ENCODE assay signal across 1 cellular context in genomic region chr17:17086585-17086984, GRCh38.
TF ChIP-seq lines count a peak whose summit lies in the region.

No MANE protein-coding gene starts in this region.

TF ChIP-seq in SK-N-SH, 30 proteins besides CTCF, POLR2A, EP300 and RAD21 (continued from another document):
- no peak for TF ChIP-seq REST (IDR thresholded peaks at IDR 0.05; ENCODE audit: low read depth, low read length)
- TF ChIP-seq RXRA (IDR thresholded peaks at IDR 0.05; ENCODE audit: borderline replicate concordance, low read depth) = no peak
- TF ChIP-seq MAX (IDR thresholded peaks at IDR 0.05; ENCODE audit: low read depth) = no peak
